1 cellular context compared by ENCODE assay signal in genomic region chr6:130849501-130850039, GRCh38.
TF ChIP-seq lines count a peak whose summit lies in the region.

No MANE protein-coding gene starts in this region.

TF ChIP-seq in HepG2, 621 proteins besides CTCF, POLR2A, EP300 and RAD21 (continued from another document):
- TF ChIP-seq, protein P1, sequence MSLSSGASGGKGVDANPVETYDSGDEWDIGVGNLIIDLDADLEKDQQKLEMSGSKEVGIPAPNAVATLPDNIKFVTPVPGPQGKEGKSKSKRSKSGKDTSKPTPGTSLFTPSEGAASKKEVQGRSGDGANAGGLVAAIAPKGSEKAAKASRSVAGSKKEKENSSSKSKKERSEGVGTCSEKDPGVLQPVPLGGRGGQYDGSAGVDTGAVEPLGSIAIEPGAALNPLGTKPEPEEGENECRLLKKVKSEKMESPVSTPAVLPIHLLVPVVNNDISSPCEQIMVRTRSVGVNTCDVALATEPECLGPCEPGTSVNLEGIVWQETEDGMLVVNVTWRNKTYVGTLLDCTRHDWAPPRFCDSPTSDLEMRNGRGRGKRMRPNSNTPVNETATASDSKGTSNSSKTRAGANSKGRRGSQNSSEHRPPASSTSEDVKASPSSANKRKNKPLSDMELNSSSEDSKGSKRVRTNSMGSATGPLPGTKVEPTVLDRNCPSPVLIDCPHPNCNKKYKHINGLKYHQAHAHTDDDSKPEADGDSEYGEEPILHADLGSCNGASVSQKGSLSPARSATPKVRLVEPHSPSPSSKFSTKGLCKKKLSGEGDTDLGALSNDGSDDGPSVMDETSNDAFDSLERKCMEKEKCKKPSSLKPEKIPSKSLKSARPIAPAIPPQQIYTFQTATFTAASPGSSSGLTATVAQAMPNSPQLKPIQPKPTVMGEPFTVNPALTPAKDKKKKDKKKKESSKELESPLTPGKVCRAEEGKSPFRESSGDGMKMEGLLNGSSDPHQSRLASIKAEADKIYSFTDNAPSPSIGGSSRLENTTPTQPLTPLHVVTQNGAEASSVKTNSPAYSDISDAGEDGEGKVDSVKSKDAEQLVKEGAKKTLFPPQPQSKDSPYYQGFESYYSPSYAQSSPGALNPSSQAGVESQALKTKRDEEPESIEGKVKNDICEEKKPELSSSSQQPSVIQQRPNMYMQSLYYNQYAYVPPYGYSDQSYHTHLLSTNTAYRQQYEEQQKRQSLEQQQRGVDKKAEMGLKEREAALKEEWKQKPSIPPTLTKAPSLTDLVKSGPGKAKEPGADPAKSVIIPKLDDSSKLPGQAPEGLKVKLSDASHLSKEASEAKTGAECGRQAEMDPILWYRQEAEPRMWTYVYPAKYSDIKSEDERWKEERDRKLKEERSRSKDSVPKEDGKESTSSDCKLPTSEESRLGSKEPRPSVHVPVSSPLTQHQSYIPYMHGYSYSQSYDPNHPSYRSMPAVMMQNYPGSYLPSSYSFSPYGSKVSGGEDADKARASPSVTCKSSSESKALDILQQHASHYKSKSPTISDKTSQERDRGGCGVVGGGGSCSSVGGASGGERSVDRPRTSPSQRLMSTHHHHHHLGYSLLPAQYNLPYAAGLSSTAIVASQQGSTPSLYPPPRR (CRISPR knock-in tag; IDR thresholded peaks at IDR 0.05; ENCODE audit: borderline replicate concordance): no peak
- no peak for TF ChIP-seq ZNF574 (CRISPR knock-in tag; IDR thresholded peaks at IDR 0.05)
- TF ChIP-seq KDM4B (CRISPR knock-in tag; IDR thresholded peaks at IDR 0.05): no peak
- 0 out of 2 replicates have a peak, but pooled peaks have one; percentile 17 for TF ChIP-seq FOXO4 (CRISPR knock-in tag; conservative IDR thresholded peaks at IDR 0.05)
- TF ChIP-seq NPAS2 (CRISPR knock-in tag; IDR thresholded peaks at IDR 0.05; ENCODE audit: borderline replicate concordance): no peak
- TF ChIP-seq, protein P2, sequence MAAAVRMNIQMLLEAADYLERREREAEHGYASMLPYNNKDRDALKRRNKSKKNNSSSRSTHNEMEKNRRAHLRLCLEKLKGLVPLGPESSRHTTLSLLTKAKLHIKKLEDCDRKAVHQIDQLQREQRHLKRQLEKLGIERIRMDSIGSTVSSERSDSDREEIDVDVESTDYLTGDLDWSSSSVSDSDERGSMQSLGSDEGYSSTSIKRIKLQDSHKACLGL (CRISPR knock-in tag; IDR thresholded peaks at IDR 0.05): no peak
